Comparison of ENCODE assay signal across 23 cellular contexts in the genomic region with DNA sequence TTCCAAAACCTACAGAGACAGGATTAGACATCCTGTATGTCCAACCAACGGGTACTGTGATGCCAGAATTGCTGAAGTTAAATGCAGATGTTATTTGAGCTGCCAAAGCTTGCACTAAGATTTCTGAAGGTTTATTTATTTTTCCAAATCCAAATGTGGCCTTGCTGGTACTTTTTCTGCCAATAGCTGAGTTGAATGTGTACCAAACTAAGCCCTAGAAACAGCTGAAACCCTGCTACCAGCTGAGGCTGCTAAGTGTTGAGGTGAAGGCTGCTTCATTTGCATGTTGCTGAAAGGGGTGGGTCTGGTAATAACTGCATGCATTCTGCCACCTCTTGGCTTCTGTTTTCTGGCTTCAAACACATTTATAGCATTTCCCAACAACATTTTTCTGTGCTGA.
DNase-seq lines count a peak whose midpoint lies in the region; ATAC-seq and TF ChIP-seq lines count a peak whose summit lies in the region.
"Had no signal": no experiment of that assay in that cellular context is flagged by ENCODE, and none has a peak within 500 bp of the region (broad histone marks: within the 10 kb centered on the region; RNA-seq: fewer than 3 reads in every experiment).

No MANE protein-coding gene starts in this region.

- POLR2A ChIA-PET in SK-N-SH (lab: Yijun Ruan, JAX), result no interaction called here

- TF ChIP-seq CTCF in SK-N-SH (IDR thresholded peaks at IDR 0.05) (no peak), mesothelial cell of epicardium (IDR thresholded peaks at IDR 0.05; ENCODE audit: unreplicated experiment) (no peak)

- H3K9me3 Mint-ChIP-seq in mesothelial cell of epicardium, result peaks cover 5% of the 10 kb centered on the region
- H3K9me3 Mint-ChIP-seq: endodermal cell had no signal

- no peak overlapping the region for H3K4me3 ChIP-seq in SK-N-SH (ENCODE audit: low read depth in 2 of 2, low read length in 1 of 2)
- no peak overlapping the region for H3K4me3 ChIP-seq in SJCRH30
- H3K4me3 ChIP-seq: hepatocyte, lower lobe of right lung, SK-N-MC, stomach, upper lobe of right lung had no signal

- no peak for ATAC-seq in SK-N-SH treated with all-trans-retinoic acid at 6 μM for 48 hours
- peak; percentile 63 for ATAC-seq in left lobe of liver
- ATAC-seq in HG02970 (IDR thresholded peaks at IDR 0.05; ENCODE audit: low FRiP score, unreplicated experiment), result no peak
- ATAC-seq in HG03442 (IDR thresholded peaks at IDR 0.05; ENCODE audit: unreplicated experiment), result no peak
- no peak for ATAC-seq in HG02642 (IDR thresholded peaks at IDR 0.05; ENCODE audit: poor library complexity, unreplicated experiment)
- ATAC-seq: lower lobe of right lung, upper lobe of right lung had no signal

- H3K36me3 Mint-ChIP-seq in mesothelial cell of epicardium, result no peaks in the 10 kb centered on the region
- H3K36me3 Mint-ChIP-seq: activated naive CD8-positive, alpha-beta T cell had no signal

- H3K4me1 Mint-ChIP-seq in mesothelial cell of epicardium, result no peaks in the 10 kb centered on the region

- no peaks in the 10 kb centered on the region for H3K79me2 ChIP-seq in SK-N-SH (ENCODE audit: insufficient read depth)
- H3K79me2 ChIP-seq: hepatocyte had no signal

- no peaks in the 10 kb centered on the region for H3K27me3 Mint-ChIP-seq in mesothelial cell of epicardium (ENCODE audit: low read depth)
- H3K27me3 Mint-ChIP-seq: activated naive CD8-positive, alpha-beta T cell had no signal

- no peak for TF ChIP-seq EP300 in SK-N-SH (IDR thresholded peaks at IDR 0.05; ENCODE audit: borderline replicate concordance in 1 of 2, low read depth in 1 of 2, low read length in 1 of 2)

- no peak overlapping the region for H3K9ac ChIP-seq in SK-N-SH

- H3K27ac ChIP-seq in SK-N-SH (ENCODE audit: low read depth in 2 of 2, low read length in 1 of 2), result no peak overlapping the region
- no peak overlapping the region for H3K27ac ChIP-seq in SJCRH30
- H3K27ac ChIP-seq: brain microvascular endothelial cell, hepatocyte, lower lobe of right lung, SK-N-MC, stomach, upper lobe of right lung had no signal

- WGBS in SK-N-SH (ENCODE audit: low lambda C conversion rate), result 80% methylated on average over 1 of the region's 1 CpG

- 0 out of 2 replicates have a peak overlapping the region, but pooled peaks have one; percentile 23 for H2AFZ ChIP-seq in SK-N-SH (ENCODE audit: low read depth)
- H2AFZ ChIP-seq: hepatocyte had no signal

- TF ChIP-seq RAD21 in SK-N-SH (IDR thresholded peaks at IDR 0.05; ENCODE audit: low read length), result no peak

- H3K27me3 ChIP-seq in SK-N-SH (ENCODE audit: insufficient read depth), result no peaks in the 10 kb centered on the region
- no peaks in the 10 kb centered on the region for H3K27me3 ChIP-seq in SJCRH30
- H3K27me3 ChIP-seq: BE2C, brain microvascular endothelial cell, hepatocyte, stomach, upper lobe of right lung had no signal

- H3K36me3 ChIP-seq in SK-N-SH (replicated peaks in 1 of 2; ENCODE audit: control insufficient read depth in 1 of 2, insufficient read depth in 2 of 2, low read length in 1 of 2) (no peaks in the 10 kb centered on the region), SJCRH30 (no peaks in the 10 kb centered on the region)
- H3K36me3 ChIP-seq: BE2C, brain microvascular endothelial cell, lower lobe of right lung, stomach, upper lobe of right lung had no signal

- CTCF ChIA-PET in SK-N-SH (lab: Yijun Ruan, JAX), result interaction anchor here (1.5 kb wide), 1 partner anchor 12 kb away, joined by 4 read pairs; no protein-coding TSS in a partner anchor

- no peaks in the 10 kb centered on the region for H4K20me1 ChIP-seq in SK-N-SH (ENCODE audit: insufficient read depth)

- DNase-seq in SK-N-SH (no peak), SJCRH30 (peak; percentile 58 to 74), left lobe of liver (ENCODE audit: low spot score) (no peak), mesothelial cell of epicardium (ENCODE audit: low spot score in 2 of 2, unreplicated experiment in 2 of 2) (no peak)
- DNase-seq: BE2C; brain microvascular endothelial cell; COR-L47; endodermal cell; KBM-7; lower lobe of right lung; NCI-H1048; NCI-H2029 treated with DMSO at 0.1 percent for 48 hours; NK-92 treated with Interleukin-12 subunit alpha and Interleukin-12 subunit beta, amount 100 ng/mL, for 24 hours; stomach; T-helper 9 cell; upper lobe of right lung had no signal

- no peaks in the 10 kb centered on the region for H3K9me3 ChIP-seq in SK-N-SH
- no peaks in the 10 kb centered on the region for H3K9me3 ChIP-seq in SJCRH30 (replicated peaks)
- H3K9me3 ChIP-seq: BE2C, lower lobe of right lung, stomach, upper lobe of right lung had no signal

- H3K4me1 ChIP-seq in SK-N-SH (ENCODE audit: control insufficient read depth in 1 of 2, insufficient read depth in 2 of 2, low read depth in 1 of 2, low read length in 1 of 2), result no peaks in the 10 kb centered on the region; a peak in 1 of 4 replicates
- H3K4me1 ChIP-seq in SJCRH30, result peaks cover 5% of the 10 kb centered on the region; the same call in 1 of the 2 replicates
- H3K4me1 ChIP-seq: BE2C, lower lobe of right lung, stomach, upper lobe of right lung had no signal

- H3F3A ChIP-seq in SK-N-SH (replicated peaks; ENCODE audit: insufficient read depth), result no peaks in the 10 kb centered on the region

- H3K27ac Mint-ChIP-seq in mesothelial cell of epicardium, result no peak overlapping the region
- H3K27ac Mint-ChIP-seq: activated naive CD8-positive, alpha-beta T cell; endodermal cell had no signal

- no peaks in the 10 kb centered on the region for H3K9me2 ChIP-seq in SK-N-SH

- H3K4me2 ChIP-seq in SK-N-SH, result no peak overlapping the region
- H3K4me2 ChIP-seq: hepatocyte had no signal

- no peak overlapping the region for H3K4me3 Mint-ChIP-seq in mesothelial cell of epicardium
- H3K4me3 Mint-ChIP-seq: activated naive CD8-positive, alpha-beta T cell; endodermal cell had no signal

TF ChIP-seq in SK-N-SH, 30 proteins besides CTCF, POLR2A, EP300 and RAD21:
- no peak for TF ChIP-seq TEAD4 (IDR thresholded peaks at IDR 0.05; ENCODE audit: borderline replicate concordance, insufficient read depth)
- no peak for TF ChIP-seq POLR2AphosphoS5 (IDR thresholded peaks at IDR 0.05; ENCODE audit: low read depth, low read length)
- TF ChIP-seq, protein P1, sequence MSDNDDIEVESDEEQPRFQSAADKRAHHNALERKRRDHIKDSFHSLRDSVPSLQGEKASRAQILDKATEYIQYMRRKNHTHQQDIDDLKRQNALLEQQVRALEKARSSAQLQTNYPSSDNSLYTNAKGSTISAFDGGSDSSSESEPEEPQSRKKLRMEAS (IDR thresholded peaks at IDR 0.05; ENCODE audit: low read depth), result no peak
- TF ChIP-seq CHD2 (IDR thresholded peaks at IDR 0.05; ENCODE audit: low read length, partially characterized antibody), result no peak
- TF ChIP-seq RFX5 (IDR thresholded peaks at IDR 0.05; ENCODE audit: low read length), result no peak
- TF ChIP-seq SIN3A (IDR thresholded peaks at IDR 0.05; ENCODE audit: borderline replicate concordance, low read depth, low read length), result no peak
- no peak for TF ChIP-seq RCOR1 (IDR thresholded peaks at IDR 0.05; ENCODE audit: low read length)
TF ChIP-seq in SK-N-SH: peak in this region for 0.

TF ChIP-seq in SK-N-SH treated with all-trans-retinoic acid at 6 μM for 48 hours, 23 proteins besides CTCF, POLR2A, EP300 and RAD21 (continues in another document):
- no peak for TF ChIP-seq SNAI2 (CRISPR knock-in tag; IDR thresholded peaks at IDR 0.05)
- no peak for TF ChIP-seq ZFP3 (CRISPR knock-in tag; IDR thresholded peaks at IDR 0.05)
- TF ChIP-seq, protein P2, sequence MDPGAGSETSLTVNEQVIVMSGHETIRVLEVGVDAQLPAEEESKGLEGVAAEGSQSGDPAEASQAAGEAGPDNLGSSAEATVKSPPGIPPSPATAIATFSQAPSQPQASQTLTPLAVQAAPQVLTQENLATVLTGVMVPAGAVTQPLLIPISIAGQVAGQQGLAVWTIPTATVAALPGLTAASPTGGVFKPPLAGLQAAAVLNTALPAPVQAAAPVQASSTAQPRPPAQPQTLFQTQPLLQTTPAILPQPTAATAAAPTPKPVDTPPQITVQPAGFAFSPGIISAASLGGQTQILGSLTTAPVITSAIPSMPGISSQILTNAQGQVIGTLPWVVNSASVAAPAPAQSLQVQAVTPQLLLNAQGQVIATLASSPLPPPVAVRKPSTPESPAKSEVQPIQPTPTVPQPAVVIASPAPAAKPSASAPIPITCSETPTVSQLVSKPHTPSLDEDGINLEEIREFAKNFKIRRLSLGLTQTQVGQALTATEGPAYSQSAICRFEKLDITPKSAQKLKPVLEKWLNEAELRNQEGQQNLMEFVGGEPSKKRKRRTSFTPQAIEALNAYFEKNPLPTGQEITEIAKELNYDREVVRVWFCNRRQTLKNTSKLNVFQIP (CRISPR knock-in tag; IDR thresholded peaks at IDR 0.05; ENCODE audit: borderline replicate concordance, low read depth), result no peak
- no peak for TF ChIP-seq GLIS3 (CRISPR knock-in tag; IDR thresholded peaks at IDR 0.05)
- TF ChIP-seq CSDC2 (CRISPR knock-in tag; IDR thresholded peaks at IDR 0.05), result no peak
- no peak for TF ChIP-seq ARNTL (CRISPR knock-in tag; IDR thresholded peaks at IDR 0.05; ENCODE audit: borderline replicate concordance, low read depth)
- TF ChIP-seq, protein P3, sequence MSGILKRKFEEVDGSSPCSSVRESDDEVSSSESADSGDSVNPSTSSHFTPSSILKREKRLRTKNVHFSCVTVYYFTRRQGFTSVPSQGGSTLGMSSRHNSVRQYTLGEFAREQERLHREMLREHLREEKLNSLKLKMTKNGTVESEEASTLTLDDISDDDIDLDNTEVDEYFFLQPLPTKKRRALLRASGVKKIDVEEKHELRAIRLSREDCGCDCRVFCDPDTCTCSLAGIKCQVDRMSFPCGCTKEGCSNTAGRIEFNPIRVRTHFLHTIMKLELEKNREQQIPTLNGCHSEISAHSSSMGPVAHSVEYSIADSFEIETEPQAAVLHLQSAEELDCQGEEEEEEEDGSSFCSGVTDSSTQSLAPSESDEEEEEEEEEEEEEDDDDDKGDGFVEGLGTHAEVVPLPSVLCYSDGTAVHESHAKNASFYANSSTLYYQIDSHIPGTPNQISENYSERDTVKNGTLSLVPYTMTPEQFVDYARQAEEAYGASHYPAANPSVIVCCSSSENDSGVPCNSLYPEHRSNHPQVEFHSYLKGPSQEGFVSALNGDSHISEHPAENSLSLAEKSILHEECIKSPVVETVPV (CRISPR knock-in tag; IDR thresholded peaks at IDR 0.05), result no peak
- no peak for TF ChIP-seq ZFP30 (CRISPR knock-in tag; IDR thresholded peaks at IDR 0.05)
- no peak for TF ChIP-seq PPARA (CRISPR knock-in tag; IDR thresholded peaks at IDR 0.05; ENCODE audit: borderline replicate concordance)
- TF ChIP-seq ZNF8 (CRISPR knock-in tag; IDR thresholded peaks at IDR 0.05), result no peak
- no peak for TF ChIP-seq ZNF70 (CRISPR knock-in tag; IDR thresholded peaks at IDR 0.05)
- no peak for TF ChIP-seq ZC3H10 (CRISPR knock-in tag; IDR thresholded peaks at IDR 0.05)
- TF ChIP-seq OSR1 (CRISPR knock-in tag; IDR thresholded peaks at IDR 0.05), result no peak
- TF ChIP-seq RARB (CRISPR knock-in tag; IDR thresholded peaks at IDR 0.05), result no peak

Comparison
In these comparisons a context has a peak if more than half of its experiments do, and no peak if none do; other contexts are left out.
1. DNase-seq: peak in SJCRH30 (2 of 2); none in SK-N-SH (single experiment), left lobe of liver (single experiment) and mesothelial cell of epicardium (0 of 2).